Comparison of ENCODE assay signal across 15 cellular contexts in the genomic region with DNA sequence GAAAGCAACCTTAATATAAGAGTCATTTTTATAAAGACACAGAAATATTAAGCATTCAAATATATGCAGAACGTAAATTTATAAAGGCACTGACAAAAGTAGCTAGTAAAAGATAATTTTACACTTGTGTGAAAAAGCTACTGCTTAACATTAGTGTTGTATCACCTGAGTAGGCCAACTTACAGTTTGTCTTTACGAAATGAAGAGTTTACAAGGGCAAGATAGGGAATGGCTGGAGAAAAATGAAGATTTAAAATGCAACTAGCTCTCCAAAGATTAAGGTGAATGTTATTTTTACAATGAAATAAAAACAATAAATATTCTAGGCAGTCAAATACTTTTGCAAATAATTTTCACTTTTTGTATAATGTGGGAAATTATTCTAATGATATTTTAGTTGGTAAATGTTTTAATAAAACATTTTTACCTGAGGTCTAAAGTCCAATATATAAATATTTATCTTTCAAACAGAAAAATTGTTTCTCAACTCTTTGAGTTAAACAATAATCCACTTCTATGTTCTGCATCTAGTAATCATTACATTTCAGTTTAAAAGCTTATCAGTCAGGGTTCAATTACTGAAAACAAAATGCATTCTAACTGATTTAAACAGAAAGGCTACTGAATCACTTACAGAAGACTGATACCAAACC.
DNase-seq lines count a peak whose midpoint lies in the region; ATAC-seq, FAIRE-seq and TF ChIP-seq lines count a peak whose summit lies in the region.
"Had no signal": no experiment of that assay in that cellular context is flagged by ENCODE, and none has a peak within 500 bp of the region (broad histone marks: within the 10 kb centered on the region; RNA-seq: fewer than 3 reads in every experiment).

No MANE protein-coding gene starts in this region.

- POLR2A ChIA-PET in A549 (lab: Yijun Ruan, JAX): no interaction called here

- no peaks in the 10 kb centered on the region for H3K36me3 ChIP-seq in endocrine pancreas (ENCODE audit: control insufficient read depth, insufficient read depth, low read length)
- no peaks in the 10 kb centered on the region for H3K36me3 ChIP-seq in suprapubic skin

- H3K9me3 ChIP-seq in A549: no peaks in the 10 kb centered on the region
- H3K9me3 ChIP-seq in endocrine pancreas (ENCODE audit: control insufficient read depth, low read length): no peaks in the 10 kb centered on the region
- H3K9me3 ChIP-seq in suprapubic skin: no peaks in the 10 kb centered on the region

- H3K4me3 ChIP-seq in A549 (no peak overlapping the region), endocrine pancreas (ENCODE audit: control insufficient read depth, insufficient read depth, low read length) (peak overlapping the region; percentile 26), suprapubic skin (no peak overlapping the region)

- no peak overlapping the region for H3K9ac ChIP-seq in endocrine pancreas (ENCODE audit: control insufficient read depth, insufficient read depth, low read length)

- 29% methylated on average over 2 of the region's 2 CpGs for WGBS in A549 (ENCODE audit: missing lambda C conversion rate)
- 78% methylated on average over 2 of the region's 2 CpGs for WGBS in suprapubic skin

- DNase-seq in A549 (ENCODE audit: low read depth in 1 of 2, low spot score in 1 of 2) (no peak), left lobe of liver (ENCODE audit: low spot score) (no peak), NAMALWA (ENCODE audit: low spot score) (no peak), suprapubic skin (ENCODE audit: low spot score in 2 of 2) (no peak)
- DNase-seq: AML-193; CD4-positive, alpha-beta T cell; DMS79 treated with DMSO at 0.1 percent for 48 hours; GF-D8; GOT3; H7; HFFc6 had no signal

- TF ChIP-seq CTCF in A549 (IDR thresholded peaks at IDR 0.05): no peak
- TF ChIP-seq CTCF in suprapubic skin (IDR thresholded peaks at IDR 0.05): no peak

- H3K4me1 ChIP-seq in A549: peaks cover 16% of the 10 kb centered on the region; the same call in 2 of the 3 replicates
- H3K4me1 ChIP-seq in endocrine pancreas (ENCODE audit: control insufficient read depth, insufficient read depth, low read length): no peaks in the 10 kb centered on the region
- H3K4me1 ChIP-seq in suprapubic skin: no peaks in the 10 kb centered on the region

- TF ChIP-seq POLR2A in A549 (IDR thresholded peaks at IDR 0.05; ENCODE audit: low read length) (no peak), suprapubic skin (IDR thresholded peaks at IDR 0.05) (no peak)

- H3K27ac ChIP-seq in A549 (no peak overlapping the region), suprapubic skin (no peak overlapping the region)
- H3K27ac ChIP-seq: C4-2B had no signal

- ATAC-seq in A549 (no peak), left lobe of liver (peak; percentile 84), HG02798 (IDR thresholded peaks at IDR 0.05; ENCODE audit: poor library complexity, unreplicated experiment) (no peak)
- ATAC-seq: HCT116 had no signal

- H3K27me3 ChIP-seq in endocrine pancreas (ENCODE audit: control insufficient read depth, insufficient read depth, low read length): no peaks in the 10 kb centered on the region
- no peaks in the 10 kb centered on the region for H3K27me3 ChIP-seq in suprapubic skin

- no peak for FAIRE-seq in A549 (lab: Jason Lieb, UNC)

- TF ChIP-seq RAD21 in A549 (conservative IDR thresholded peaks at IDR 0.05 in 1 of 2, IDR thresholded peaks at IDR 0.05 in 1 of 2): no peak

- CTCF ChIA-PET in A549 (lab: Yijun Ruan, JAX): interaction anchor here (0.7 to 1.2 kb wide), 2 partner anchors 29 to 180 kb away, joined by 3 read pairs; no protein-coding TSS in a partner anchor

- TF ChIP-seq EP300 in A549 (IDR thresholded peaks at IDR 0.05): no peak
- no peak for TF ChIP-seq EP300 in suprapubic skin (IDR thresholded peaks at IDR 0.05)

- peak overlapping the region; percentile 50 for H3K4me2 ChIP-seq in A549

TF ChIP-seq in A549, 52 proteins besides CTCF, POLR2A, EP300 and RAD21:
- no peak for TF ChIP-seq HEYL (CRISPR knock-in tag; IDR thresholded peaks at IDR 0.05)
- no peak for TF ChIP-seq FOSL2 (IDR thresholded peaks at IDR 0.05)
- TF ChIP-seq FOSL2 (CRISPR knock-in tag; IDR thresholded peaks at IDR 0.05): no peak
- TF ChIP-seq, protein P1, sequence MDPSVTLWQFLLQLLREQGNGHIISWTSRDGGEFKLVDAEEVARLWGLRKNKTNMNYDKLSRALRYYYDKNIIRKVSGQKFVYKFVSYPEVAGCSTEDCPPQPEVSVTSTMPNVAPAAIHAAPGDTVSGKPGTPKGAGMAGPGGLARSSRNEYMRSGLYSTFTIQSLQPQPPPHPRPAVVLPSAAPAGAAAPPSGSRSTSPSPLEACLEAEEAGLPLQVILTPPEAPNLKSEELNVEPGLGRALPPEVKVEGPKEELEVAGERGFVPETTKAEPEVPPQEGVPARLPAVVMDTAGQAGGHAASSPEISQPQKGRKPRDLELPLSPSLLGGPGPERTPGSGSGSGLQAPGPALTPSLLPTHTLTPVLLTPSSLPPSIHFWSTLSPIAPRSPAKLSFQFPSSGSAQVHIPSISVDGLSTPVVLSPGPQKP (IDR thresholded peaks at IDR 0.05; ENCODE audit: low read depth, low read length): no peak
- TF ChIP-seq BHLHE40 (IDR thresholded peaks at IDR 0.05; ENCODE audit: low read depth, low read length): no peak
- TF ChIP-seq NPAS2 (CRISPR knock-in tag; IDR thresholded peaks at IDR 0.05; ENCODE audit: borderline replicate concordance): no peak
- TF ChIP-seq RNF2 (IDR thresholded peaks at IDR 0.05; ENCODE audit: borderline replicate concordance, low read depth): no peak
- no peak for TF ChIP-seq EHF (CRISPR knock-in tag; IDR thresholded peaks at IDR 0.05)
TF ChIP-seq in A549: peak in this region for 0.
